Comparison of ENCODE assay signal across 7 cellular contexts in the genomic region with DNA sequence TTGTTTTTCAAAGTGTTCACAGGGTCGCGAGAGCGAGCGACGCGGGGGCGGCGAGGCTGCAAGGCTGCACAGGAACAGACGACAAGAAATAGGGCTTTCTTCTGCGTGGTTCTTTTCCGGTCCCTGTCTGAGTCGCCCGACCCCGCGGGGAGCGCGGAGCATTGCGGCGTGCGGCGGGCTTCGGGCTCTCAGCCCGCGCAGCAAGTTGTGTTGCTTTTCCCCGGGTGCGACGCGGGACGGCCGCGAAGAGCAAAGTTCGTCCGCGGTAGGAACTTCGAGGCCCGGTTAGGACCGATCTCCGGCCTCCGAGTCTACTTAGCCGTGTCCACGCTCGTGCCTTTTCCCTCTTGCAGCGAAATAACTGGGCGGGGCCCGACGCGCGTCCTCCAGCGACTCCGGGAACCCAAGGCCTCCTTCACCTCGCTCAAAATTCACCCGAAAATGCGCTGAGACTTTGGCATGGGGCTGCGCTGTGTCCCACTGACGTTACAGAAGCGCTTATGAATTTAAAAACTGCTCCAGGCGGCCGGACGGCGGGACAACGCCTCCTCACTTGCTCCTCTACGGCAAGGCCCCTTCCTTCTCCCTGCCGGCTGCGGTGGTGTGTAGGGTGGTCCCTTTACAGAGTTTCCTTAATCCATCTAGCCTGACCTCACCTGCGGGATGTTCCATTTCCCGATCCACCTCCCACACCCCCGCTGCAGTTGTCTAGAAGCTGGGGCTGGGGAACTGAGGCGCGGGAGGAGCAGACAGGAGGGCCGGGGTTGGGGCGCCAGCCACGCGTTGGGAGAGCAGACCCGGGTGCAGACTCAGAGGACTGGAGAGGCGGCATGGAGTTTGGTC. TPM values are rescaled to one million over a fixed set of nuclear protein-coding genes. Genes with fewer than 3 reads are reported as not detected.
DNase-seq lines count a peak whose midpoint lies in the region; ATAC-seq and TF ChIP-seq lines count a peak whose summit lies in the region.

No MANE protein-coding gene starts in this region.

- H3K27ac Mint-ChIP-seq in brain (no peak overlapping the region), mesothelial cell of epicardium (no peak overlapping the region)

- POLR2A ChIA-PET in HEK293T (lab: Yijun Ruan, JAX), result no interaction called here

- H3K9me3 ChIP-seq in SK-N-MC (ENCODE audit: low read depth, low read length) (no peaks in the 10 kb centered on the region), subcutaneous abdominal adipose tissue (ENCODE audit: control insufficient read depth in 5 of 5, low read length in 5 of 5) (no peaks in the 10 kb centered on the region)

- H3K9ac ChIP-seq in SK-N-MC (ENCODE audit: insufficient read length) (no peak overlapping the region), subcutaneous abdominal adipose tissue (ENCODE audit: low read length in 5 of 5) (no peak overlapping the region)

- no peak for ATAC-seq in omental fat pad (ENCODE audit: low FRiP score)
- ATAC-seq in GM18498 (IDR thresholded peaks at IDR 0.05; ENCODE audit: unreplicated experiment), result no peak

- H3K36me3 ChIP-seq in SK-N-MC (ENCODE audit: insufficient read depth, low read length), result no peaks in the 10 kb centered on the region; the same call in 1 of the 2 replicates
- peaks cover 0 to 3% (median 0%) of the 10 kb centered on the region in 5 donors for H3K36me3 ChIP-seq in subcutaneous abdominal adipose tissue (ENCODE audit: control insufficient read depth in 5 of 5, insufficient read depth in 5 of 5, low read length in 5 of 5)

- peaks cover 3 to 69% (median 61%) of the 10 kb centered on the region in 5 donors for H3K4me1 ChIP-seq in subcutaneous abdominal adipose tissue (ENCODE audit: control insufficient read depth in 5 of 5, insufficient read depth in 5 of 5, low read length in 5 of 5)

- no peak overlapping the region for H3K27ac ChIP-seq in SK-N-MC
- no peak overlapping the region for H3K27ac ChIP-seq in subcutaneous abdominal adipose tissue (ENCODE audit: low read depth, low read length)

- H3K36me3 Mint-ChIP-seq in brain (peaks cover 5% of the 10 kb centered on the region), mesothelial cell of epicardium (no peaks in the 10 kb centered on the region)

- H3K9me3 Mint-ChIP-seq in brain (peaks cover 0 to 24% (median 7%) of the 10 kb centered on the region in 5 experiments), mesothelial cell of epicardium (no peaks in the 10 kb centered on the region)

- H3K4me3 Mint-ChIP-seq in brain (peak overlapping the region; percentile 75 to 91 (median 86)), mesothelial cell of epicardium (peak overlapping the region; percentile 71)

- DNase-seq in SK-N-MC (ENCODE audit: low read depth, low spot score) (no peak), mesothelial cell of epicardium (ENCODE audit: low spot score in 2 of 2, unreplicated experiment in 2 of 2) (peak in 1 of 2 experiments; percentile 52), HEK293T (ENCODE audit: extremely low spot score) (no peak), omental fat pad (ENCODE audit: low spot score) (no peak)

- TF ChIP-seq CTCF in brain (conservative IDR thresholded peaks at IDR 0.05), result no peak
- no peak for TF ChIP-seq CTCF in mesothelial cell of epicardium (IDR thresholded peaks at IDR 0.05; ENCODE audit: unreplicated experiment)
- TF ChIP-seq CTCF in omental fat pad (IDR thresholded peaks at IDR 0.05), result no peak

- peaks cover 63% of the 10 kb centered on the region for H3K27me3 Mint-ChIP-seq in brain
- H3K27me3 Mint-ChIP-seq in mesothelial cell of epicardium (ENCODE audit: low read depth), result peaks cover 47% of the 10 kb centered on the region

- H3K4me3 ChIP-seq in SK-N-MC, result peak overlapping the region; percentile 89
- H3K4me3 ChIP-seq in subcutaneous abdominal adipose tissue (ENCODE audit: low read depth in 1 of 5, low read length in 5 of 5), result peak overlapping the region in 4 of 5 donors; percentile 51 to 90 (median 74)

- CTCF ChIA-PET in HEK293T (lab: Yijun Ruan, JAX), result interaction anchor here (0.6 kb wide), 1 partner anchor 41 kb away, joined by 3 read pairs; no protein-coding TSS in a partner anchor

- H3K4me1 Mint-ChIP-seq in brain, result peaks cover 41% of the 10 kb centered on the region
- peaks cover 36% of the 10 kb centered on the region for H3K4me1 Mint-ChIP-seq in mesothelial cell of epicardium

- H3K27me3 ChIP-seq in subcutaneous abdominal adipose tissue (ENCODE audit: control insufficient read depth in 5 of 5, insufficient read depth in 4 of 5, low read length in 5 of 5), result peaks cover 0 to 8% (median 0%) of the 10 kb centered on the region in 5 donors

TF ChIP-seq in HEK293T, 16 proteins besides CTCF, POLR2A, EP300 and RAD21:
- TF ChIP-seq FOXK2 (IDR thresholded peaks at IDR 0.05), result no peak

RNA-seq across cellular contexts. Expression of gene BCL2L11, which starts 1.5 kb away (rescaled TPM):
- polyA plus RNA-seq in brain (ENCODE audit: insufficient read depth, low read depth, low replicate concordance), result 16.3 TPM
- total RNA-seq in mesothelial cell of epicardium (20.1 to 24.5 TPM (median 21.7 TPM) in 3 replicates), omental fat pad (10 to 100 TPM; 16.1 to 20.2 (median 17.9) TPM)
